In genomic region chr17:3882276-3882675, GRCh38 we compare ENCODE assay signal across 22 cellular contexts. TPM values are rescaled to one million over a fixed set of nuclear protein-coding genes. Genes with fewer than 3 reads are reported as not detected.
A peak's percentile ranks its signal among the peaks of the same experiment; 100 is the strongest.
DNase-seq lines count a peak whose midpoint lies in the region; ATAC-seq and TF ChIP-seq lines count a peak whose summit lies in the region.
"Had no signal": no experiment of that assay in that cellular context is flagged by ENCODE, and none has a peak within 500 bp of the region (broad histone marks: within the 10 kb centered on the region; RNA-seq: fewer than 3 reads in every experiment).

No MANE protein-coding gene starts in this region.

- H3K27me3 Mint-ChIP-seq in endodermal cell (ENCODE audit: insufficient read depth) (peaks cover 2% of the 10 kb centered on the region), HFFc6 (ENCODE audit: insufficient read depth) (peaks cover 1% of the 10 kb centered on the region; the same call in 1 of the 2 replicates)
- no peaks in the 10 kb centered on the region for H3K27me3 Mint-ChIP-seq in stimulated activated naive B cell treated with anti-CD40 and anti-IgM and Interleukin-4, amounts not matched to agents 10 μg/mL and 1 μg/mL and 100 μg/mL, for 72 hours
- H3K27me3 Mint-ChIP-seq: CD4-positive, alpha-beta T cell; CD8-positive, alpha-beta memory T cell had no signal

- H3K4me3 Mint-ChIP-seq in endodermal cell: no peak overlapping the region
- no peak overlapping the region for H3K4me3 Mint-ChIP-seq in stimulated activated naive B cell treated with anti-CD40 and anti-IgM and Interleukin-4, amounts not matched to agents 10 μg/mL and 1 μg/mL and 100 μg/mL, for 72 hours
- H3K4me3 Mint-ChIP-seq in HFFc6: no peak overlapping the region
- H3K4me3 Mint-ChIP-seq: CD14-positive monocyte; CD4-positive, alpha-beta T cell; CD8-positive, alpha-beta memory T cell; GM23338 had no signal

- DNase-seq in HuH-7 (ENCODE audit: low spot score) (peak; percentile 41), WERI-Rb-1 (no peak), endodermal cell (no peak), posterior vena cava (ENCODE audit: low spot score) (no peak), T1000 (lab: John Stamatoyannopoulos, UW) (no peak), HFFc6 (no peak)
- DNase-seq in stimulated activated naive B cell treated with anti-CD40 and anti-IgM and Interleukin-4, amounts not matched to agents 10 μg/mL and 1 μg/mL and 100 μg/mL, for 72 hours: no peak
- DNase-seq: 8988T; ACHN; AML-193; BE2C; CD4-positive, alpha-beta T cell; CD8-positive, alpha-beta memory T cell; DMS 273 treated with DMSO at 0.1 percent for 48 hours; DMS79; EL; GDM1 had no signal

- peaks cover 2% of the 10 kb centered on the region for H3K36me3 Mint-ChIP-seq in endodermal cell (ENCODE audit: low read depth)
- H3K36me3 Mint-ChIP-seq in stimulated activated naive B cell treated with anti-CD40 and anti-IgM and Interleukin-4, amounts not matched to agents 10 μg/mL and 1 μg/mL and 100 μg/mL, for 72 hours: peaks cover 29 to 56% of the 10 kb centered on the region in 2 donors
- peaks cover 5% of the 10 kb centered on the region; the same call in 1 of the 2 replicates for H3K36me3 Mint-ChIP-seq in HFFc6 (ENCODE audit: low read depth)

- H3K4me1 Mint-ChIP-seq in endodermal cell (peaks cover 10% of the 10 kb centered on the region), HFFc6 (ENCODE audit: low read depth) (peaks cover 27% of the 10 kb centered on the region)
- peaks cover 19 to 27% of the 10 kb centered on the region in 2 donors for H3K4me1 Mint-ChIP-seq in stimulated activated naive B cell treated with anti-CD40 and anti-IgM and Interleukin-4, amounts not matched to agents 10 μg/mL and 1 μg/mL and 100 μg/mL, for 72 hours

- H3K9me3 Mint-ChIP-seq in endodermal cell (no peaks in the 10 kb centered on the region), HFFc6 (no peaks in the 10 kb centered on the region)
- H3K9me3 Mint-ChIP-seq in stimulated activated naive B cell treated with anti-CD40 and anti-IgM and Interleukin-4, amounts not matched to agents 10 μg/mL and 1 μg/mL and 100 μg/mL, for 72 hours: no peaks in the 10 kb centered on the region
- H3K9me3 Mint-ChIP-seq: CD14-positive monocyte; CD4-positive, alpha-beta T cell; CD8-positive, alpha-beta memory T cell; GM23338 had no signal

- no peak overlapping the region for H3K9ac ChIP-seq in endodermal cell (ENCODE audit: extremely low read depth, low read length, poor library complexity, severe bottlenecking)

- intact Hi-C loops in posterior vena cava (cut with DNase I): no loop called here

- H3K4me3 ChIP-seq in WERI-Rb-1 (ENCODE audit: low read depth, low read length) (no peak overlapping the region), endodermal cell (ENCODE audit: low read length) (no peak overlapping the region)
- H3K4me3 ChIP-seq: A549; BLaER1 treated with 17β-estradiol and CSF1 and Interleukin-3, amounts not matched to agents 10 nM and 100 nM; GM23338; HAP-1 had no signal

- H3K9me3 ChIP-seq in WERI-Rb-1 (ENCODE audit: severe bottlenecking): no peaks in the 10 kb centered on the region
- no peaks in the 10 kb centered on the region for H3K9me3 ChIP-seq in endodermal cell (ENCODE audit: control insufficient read depth, low read length)
- H3K9me3 ChIP-seq: A549; BE2C; BLaER1 treated with 17β-estradiol and CSF1 and Interleukin-3, amounts not matched to agents 10 nM and 100 nM; HAP-1 had no signal

- H3K27ac Mint-ChIP-seq in endodermal cell (peak overlapping the region; percentile 58), HFFc6 (no peak overlapping the region)
- no peak overlapping the region for H3K27ac Mint-ChIP-seq in stimulated activated naive B cell treated with anti-CD40 and anti-IgM and Interleukin-4, amounts not matched to agents 10 μg/mL and 1 μg/mL and 100 μg/mL, for 72 hours
- H3K27ac Mint-ChIP-seq: CD4-positive, alpha-beta T cell; GM23338 had no signal

- no peaks in the 10 kb centered on the region for H3K4me1 ChIP-seq in endodermal cell (ENCODE audit: control insufficient read depth, insufficient read depth, low read length)
- H3K4me1 ChIP-seq: HAP-1 had no signal

- 89 to 90% methylated on average over 4 of the region's 4 CpGs for WGBS in endodermal cell (ENCODE audit: insufficient coverage in 1 of 2, insufficient read length in 1 of 2), 2 experiments

- ATAC-seq in stimulated activated naive B cell treated with anti-CD40 and anti-IgM and Interleukin-4, amounts not matched to agents 10 μg/mL and 1 μg/mL and 100 μg/mL, for 72 hours (replicated peaks): peak; percentile 26 to 36
- ATAC-seq: A549, GM23338 had no signal

- H3K27me3 ChIP-seq in WERI-Rb-1 (ENCODE audit: insufficient read depth, low read depth, severe bottlenecking) (no peaks in the 10 kb centered on the region), endodermal cell (ENCODE audit: control insufficient read depth, insufficient read depth, low read length, poor library complexity, severe bottlenecking) (no peaks in the 10 kb centered on the region)
- H3K27me3 ChIP-seq: BE2C; BLaER1 treated with 17β-estradiol and CSF1 and Interleukin-3, amounts not matched to agents 10 nM and 100 nM had no signal

- peaks cover 66% of the 10 kb centered on the region for H3K36me3 ChIP-seq in WERI-Rb-1
- H3K36me3 ChIP-seq in endodermal cell (ENCODE audit: control insufficient read depth, insufficient read depth, low read length): no peaks in the 10 kb centered on the region
- H3K36me3 ChIP-seq: HAP-1 had no signal

- H3K27ac ChIP-seq in WERI-Rb-1 (peak overlapping the region; percentile 99), endodermal cell (ENCODE audit: low read depth, low read length) (no peak overlapping the region)
- H3K27ac ChIP-seq: A549 had no signal

- no peak for TF ChIP-seq CTCF in WERI-Rb-1 (IDR thresholded peaks at IDR 0.05; ENCODE audit: low read depth, low read length)
- TF ChIP-seq CTCF in endodermal cell (conservative IDR thresholded peaks at IDR 0.05): no peak
- no peak for TF ChIP-seq CTCF in HFFc6 (IDR thresholded peaks at IDR 0.05)

RNA-seq across cellular contexts. Expression of gene CAMKK1, which starts 10.6 kb away (rescaled TPM):
- 1 to 10 TPM; 3.8 to 6.3 TPM for total RNA-seq in endodermal cell
- 5.4 TPM for polyA plus RNA-seq in endodermal cell (2013, experiment 1 of 2)
- 5.2 TPM for polyA plus RNA-seq in endodermal cell (2013, experiment 2 of 2)
- total RNA-seq in posterior vena cava: 10 to 100 TPM in 1 of 2 donors, 1 to 10 TPM in 1; 7.1 to 11.8 TPM
- total RNA-seq in HFFc6 (2021; fragmentation: NEBNext Ultra II Directional; extraction: Animal tissue kit (Norgen Biotek cat#: 25700)): 1 to 10 TPM; 5.4 to 6.9 (median 6.0) TPM

RNA-seq across cellular contexts. Expression of gene P2RX1, which starts 34.0 kb away (rescaled TPM):
- total RNA-seq in endodermal cell (not detected), posterior vena cava (100 to 1,000 TPM in 1 of 2 donors, 10 to 100 TPM in 1; 71.0 to 115 TPM)
- not detected for polyA plus RNA-seq in endodermal cell (2013, experiment 1 of 2)
- not detected for polyA plus RNA-seq in endodermal cell (2013, experiment 2 of 2)
- under 1 TPM in 1 of 6 experiments, not detected in 5; 0.08 TPM for total RNA-seq in HFFc6 (2021; fragmentation: NEBNext Ultra II Directional; extraction: Animal tissue kit (Norgen Biotek cat#: 25700))
- polyA plus RNA-seq: CD8-positive, alpha-beta memory T cell had no signal

RNA-seq across cellular contexts. Expression of gene NCBP3, which starts 36.2 kb away (rescaled TPM):
- 10 to 100 TPM; 74.5 to 75.9 TPM for total RNA-seq in endodermal cell
- 72.1 TPM for polyA plus RNA-seq in endodermal cell (2013, experiment 1 of 2)
- 66.8 TPM for polyA plus RNA-seq in endodermal cell (2013, experiment 2 of 2)
- total RNA-seq in posterior vena cava: 10 to 100 TPM; 22.3 to 22.8 TPM
- total RNA-seq in HFFc6 (2021; fragmentation: NEBNext Ultra II Directional; extraction: Animal tissue kit (Norgen Biotek cat#: 25700)): 10 to 100 TPM; 22.4 to 28.6 (median 25.3) TPM

Comparison
In these comparisons a context has a peak if more than half of its experiments do, and no peak if none do; other contexts are left out.
1. RNA of gene P2RX1, which starts 34.0 kb away (total RNA-seq): 71.0 to 115 TPM in posterior vena cava; not detected in endodermal cell and 0.08 TPM in HFFc6; every median in the first group is over 10 times any median in the second.